8 cellular contexts compared by ENCODE assay signal in genomic region chr2:96208144-96209010, GRCh38. TPM values are rescaled to one million over a fixed set of nuclear protein-coding genes. Genes with fewer than 3 reads are reported as not detected.
DNase-seq lines count a peak whose midpoint lies in the region; ATAC-seq and TF ChIP-seq lines count a peak whose summit lies in the region.

Gene STARD7, minus strand, starts transcription at chr2:96208827. Its CDS starts 393 bp downstream, at chr2:96208434.

- peak within 1 kb of the TSS; percentile 76 for H3K27ac ChIP-seq in temporal lobe (ENCODE audit: low read depth, low read length)

- no peaks in the 10 kb centered on the region for H3K27me3 Mint-ChIP-seq in activated naive CD4-positive, alpha-beta T cell treated with anti-CD3 and anti-CD28 coated beads, Interleukin-2, amount 50 U/mL, for 24 hours

- H3K36me3 Mint-ChIP-seq in activated naive CD4-positive, alpha-beta T cell treated with anti-CD3 and anti-CD28 coated beads, Interleukin-2, amount 50 U/mL, for 24 hours = peaks cover 7% of the 10 kb centered on the region

- peaks cover 42% of the 10 kb centered on the region for H3K4me1 Mint-ChIP-seq in activated naive CD4-positive, alpha-beta T cell treated with anti-CD3 and anti-CD28 coated beads, Interleukin-2, amount 50 U/mL, for 24 hours

- peak within 1 kb of the TSS; percentile 91 for H3K4me3 Mint-ChIP-seq in activated naive CD4-positive, alpha-beta T cell treated with anti-CD3 and anti-CD28 coated beads, Interleukin-2, amount 50 U/mL, for 24 hours

- ATAC-seq in HG02571 (IDR thresholded peaks at IDR 0.05; ENCODE audit: unreplicated experiment) (peak; percentile 82), SK-N-SH treated with all-trans-retinoic acid at 6 μM for 48 hours (peak; percentile 95)

- DNase-seq in NCI-H1092 (lab: John Stamatoyannopoulos, UW) (peak; percentile 94), globus pallidus (ENCODE audit: low spot score) (peak; percentile 96), occipital lobe (lab: John Stamatoyannopoulos, UW) (peak; percentile 95)

- no peaks in the 10 kb centered on the region for H3K9me3 Mint-ChIP-seq in activated naive CD4-positive, alpha-beta T cell treated with anti-CD3 and anti-CD28 coated beads, Interleukin-2, amount 50 U/mL, for 24 hours

- H3K4me3 ChIP-seq in GM08714 (ENCODE audit: low read length) = peak within 1 kb of the TSS; percentile 84

- peak within 1 kb of the TSS; percentile 88 for H3K27ac Mint-ChIP-seq in activated naive CD4-positive, alpha-beta T cell treated with anti-CD3 and anti-CD28 coated beads, Interleukin-2, amount 50 U/mL, for 24 hours

TF ChIP-seq in SK-N-SH treated with all-trans-retinoic acid at 6 μM for 48 hours, 23 proteins besides CTCF, POLR2A, EP300 and RAD21:
- TF ChIP-seq SNAI2 (CRISPR knock-in tag; IDR thresholded peaks at IDR 0.05) = no peak
- no peak for TF ChIP-seq TCF4 (CRISPR knock-in tag; IDR thresholded peaks at IDR 0.05; ENCODE audit: borderline replicate concordance)
- TF ChIP-seq GLIS3 (CRISPR knock-in tag; IDR thresholded peaks at IDR 0.05) = no peak
- no peak for TF ChIP-seq ZNF565 (CRISPR knock-in tag; conservative IDR thresholded peaks at IDR 0.05; ENCODE audit: low read depth)
- TF ChIP-seq BACH2 (CRISPR knock-in tag; IDR thresholded peaks at IDR 0.05; ENCODE audit: borderline replicate concordance) = no peak
- no peak for TF ChIP-seq ZNF8 (CRISPR knock-in tag; IDR thresholded peaks at IDR 0.05)
- TF ChIP-seq ZFP3 (CRISPR knock-in tag; IDR thresholded peaks at IDR 0.05) = no peak
- TF ChIP-seq POU6F1 (CRISPR knock-in tag; IDR thresholded peaks at IDR 0.05; ENCODE audit: borderline replicate concordance, low read depth) = no peak
- TF ChIP-seq PPARA (CRISPR knock-in tag; IDR thresholded peaks at IDR 0.05; ENCODE audit: borderline replicate concordance) = no peak
- no peak for TF ChIP-seq CREB5 (CRISPR knock-in tag; IDR thresholded peaks at IDR 0.05; ENCODE audit: low read depth)
- no peak for TF ChIP-seq OSR1 (CRISPR knock-in tag; IDR thresholded peaks at IDR 0.05)
- TF ChIP-seq CSRNP3 (CRISPR knock-in tag; IDR thresholded peaks at IDR 0.05) = no peak
- TF ChIP-seq TOX (CRISPR knock-in tag; IDR thresholded peaks at IDR 0.05; ENCODE audit: borderline replicate concordance) = no peak
- TF ChIP-seq ZC3H10 (CRISPR knock-in tag; IDR thresholded peaks at IDR 0.05) = no peak

RNA-seq across cellular contexts. Expression of gene STARD7, which starts in this region (rescaled TPM):
- total RNA-seq in occipital lobe (165 TPM), temporal lobe (115 TPM)

Comparison
In these comparisons a context has a peak if more than half of its experiments do, and no peak if none do; other contexts are left out.
1. Peak in every context shown above with its lines: DNase-seq, ATAC-seq, H3K4me3 ChIP-seq and H3K27ac ChIP-seq.